ENCODE assay signal across 8 cellular contexts in genomic region chr7:111486472-111487142, GRCh38.
DNase-seq lines count a peak whose midpoint lies in the region; ATAC-seq and TF ChIP-seq lines count a peak whose summit lies in the region.

No MANE protein-coding gene starts in this region.

- H3K4me3 ChIP-seq in LNCaP clone FGC (ENCODE audit: low read depth, low read length), result no peak overlapping the region

- DNase-seq in DMS53 treated with DMSO at 0.1 percent for 48 hours (lab: John Stamatoyannopoulos, UW; ENCODE audit: unreplicated experiment) (peak; percentile 78), LNCaP clone FGC (ENCODE audit: low read depth) (peak; percentile 65), RPMI7951 (ENCODE audit: low read depth) (peak; percentile 50), neural crest cell (ENCODE audit: low read depth, low spot score) (no peak)
- DNase-seq in activated naive CD8-positive, alpha-beta T cell treated with anti-CD3 and anti-CD28 coated beads for 36 hours, result no peak
- no peak for DNase-seq in activated naive CD4-positive, alpha-beta T cell treated with anti-CD3 and anti-CD28 coated beads, Interleukin-2, amount 50 U/mL, for 16 hours

- H3K9me3 Mint-ChIP-seq in neural crest cell, result no peaks in the 10 kb centered on the region
- H3K9me3 Mint-ChIP-seq in activated naive CD8-positive, alpha-beta T cell treated with anti-CD3 and anti-CD28 coated beads for 36 hours, result no peaks in the 10 kb centered on the region

- ATAC-seq in GM21515 (IDR thresholded peaks at IDR 0.05; ENCODE audit: unreplicated experiment) (peak; percentile 84), esophagus mucosa (peak; percentile 46)

- H3K27ac Mint-ChIP-seq in neural crest cell (ENCODE audit: unreplicated experiment), result no peak overlapping the region
- no peak overlapping the region for H3K27ac Mint-ChIP-seq in activated naive CD8-positive, alpha-beta T cell treated with anti-CD3 and anti-CD28 coated beads for 36 hours

- H3K4me1 Mint-ChIP-seq in neural crest cell, result peaks cover 5% of the 10 kb centered on the region
- no peaks in the 10 kb centered on the region for H3K4me1 Mint-ChIP-seq in activated naive CD8-positive, alpha-beta T cell treated with anti-CD3 and anti-CD28 coated beads for 36 hours

- H3K36me3 Mint-ChIP-seq in neural crest cell (ENCODE audit: low read depth), result peaks cover 3% of the 10 kb centered on the region
- H3K36me3 Mint-ChIP-seq in activated naive CD8-positive, alpha-beta T cell treated with anti-CD3 and anti-CD28 coated beads for 36 hours, result peaks cover 11% of the 10 kb centered on the region

- peak; percentile 71 for TF ChIP-seq CTCF in LNCaP clone FGC (IDR thresholded peaks at IDR 0.05; ENCODE audit: control insufficient read depth, extremely low read depth, insufficient read depth)
- TF ChIP-seq CTCF in neural crest cell (conservative IDR thresholded peaks at IDR 0.05), result peak; percentile 88

- H3K4me3 Mint-ChIP-seq in neural crest cell, result no peak overlapping the region
- H3K4me3 Mint-ChIP-seq in activated naive CD8-positive, alpha-beta T cell treated with anti-CD3 and anti-CD28 coated beads for 36 hours, result no peak overlapping the region

- no peaks in the 10 kb centered on the region for H3K27me3 Mint-ChIP-seq in neural crest cell (ENCODE audit: low read depth)
- no peaks in the 10 kb centered on the region for H3K27me3 Mint-ChIP-seq in activated naive CD8-positive, alpha-beta T cell treated with anti-CD3 and anti-CD28 coated beads for 36 hours

Comparison
In these comparisons a context has a peak if more than half of its experiments do, and no peak if none do; other contexts are left out.
1. DNase-seq: peak in DMS53 treated with DMSO at 0.1 percent for 48 hours (single experiment), LNCaP clone FGC (single experiment) and RPMI7951 (single experiment); none in neural crest cell (single experiment), activated naive CD8-positive, alpha-beta T cell treated with anti-CD3 and anti-CD28 coated beads for 36 hours (single experiment) and activated naive CD4-positive, alpha-beta T cell treated with anti-CD3 and anti-CD28 coated beads, Interleukin-2, amount 50 U/mL, for 16 hours (single experiment).